Comparison of ENCODE assay signal across 11 cellular contexts in genomic region chr18:48139427-48140347, GRCh38.
A peak's percentile ranks its signal among the peaks of the same experiment; 100 is the strongest.
DNase-seq lines count a peak whose midpoint lies in the region; ATAC-seq, FAIRE-seq and TF ChIP-seq lines count a peak whose summit lies in the region.
"Had no signal": no experiment of that assay in that cellular context is flagged by ENCODE, and none has a peak within 500 bp of the region (broad histone marks: within the 10 kb centered on the region; RNA-seq: fewer than 3 reads in every experiment).

No MANE protein-coding gene starts in this region.

- peak in 1 of 2 donors; percentile 39 for TF ChIP-seq POLR2A in Peyer's patch (IDR thresholded peaks at IDR 0.05)
- no peak for TF ChIP-seq POLR2A in stomach (IDR thresholded peaks at IDR 0.05)

- H3K9me3 ChIP-seq in Peyer's patch (no peaks in the 10 kb centered on the region), stomach (no peaks in the 10 kb centered on the region)

- ATAC-seq in left lobe of liver = peak; percentile 48
- no peak for ATAC-seq in HG03439 (IDR thresholded peaks at IDR 0.05; ENCODE audit: unreplicated experiment)
- no peak for ATAC-seq in GM18907 (IDR thresholded peaks at IDR 0.05; ENCODE audit: unreplicated experiment)
- no peak for ATAC-seq in HG03342 (IDR thresholded peaks at IDR 0.05; ENCODE audit: unreplicated experiment)

- FAIRE-seq in RCC 7860 (lab: Jason Lieb, UNC) = no peak

- WGBS in stomach, 5 donors = 21 to 39% (median 28%) methylated on average over 12 to 14 of the region's 14 CpGs

- TF ChIP-seq CTCF in Peyer's patch (IDR thresholded peaks at IDR 0.05) (no peak), stomach (IDR thresholded peaks at IDR 0.05) (no peak)

- H3K36me3 ChIP-seq in Peyer's patch = no peaks in the 10 kb centered on the region
- H3K36me3 ChIP-seq in stomach = no peaks in the 10 kb centered on the region

- intact Hi-C loops in stomach (cut with DNase I; ENCODE audit: low total_unique reads) = no loop called here

- H3K4me1 ChIP-seq in Peyer's patch (peaks cover 0 to 41% (median 3%) of the 10 kb centered on the region in 4 donors), stomach (peaks cover 33 to 79% (median 69%) of the 10 kb centered on the region in 4 donors)

- no peak for TF ChIP-seq EP300 in stomach (IDR thresholded peaks at IDR 0.05)

- H3K4me3 ChIP-seq in Peyer's patch = no peak overlapping the region
- no peak overlapping the region for H3K4me3 ChIP-seq in stomach

- DNase-seq in NCI-H1092 (lab: John Stamatoyannopoulos, UW) (peak; percentile 98), Peyer's patch (peak in 2 of 3 donors; percentile 87 to 90), left lobe of liver (ENCODE audit: low spot score) (peak; percentile 72), stomach (peak; percentile 92), RCC 7860 (ENCODE audit: low spot score) (no peak)
- DNase-seq: activated CD4-positive, alpha-beta T cell treated with anti-CD3 and anti-CD28 coated beads for 4 hours; erythroblast; stimulated activated CD4-positive, alpha-beta T cell treated with anti-CD3 and anti-CD28 coated beads, Interleukin-4, amount 100 ng/mL, for 1 hour had no signal

- H3K27ac ChIP-seq in Peyer's patch (peak overlapping the region in 3 of 4 donors; percentile 60 to 83 (median 80)), stomach (peak overlapping the region; percentile 78 to 90 (median 87))

- H3K27me3 ChIP-seq in Peyer's patch (no peaks in the 10 kb centered on the region), stomach (peaks cover 0 to 34% (median 18%) of the 10 kb centered on the region in 3 donors)
